Comparison of ENCODE assay signal across 8 cellular contexts in the genomic region with DNA sequence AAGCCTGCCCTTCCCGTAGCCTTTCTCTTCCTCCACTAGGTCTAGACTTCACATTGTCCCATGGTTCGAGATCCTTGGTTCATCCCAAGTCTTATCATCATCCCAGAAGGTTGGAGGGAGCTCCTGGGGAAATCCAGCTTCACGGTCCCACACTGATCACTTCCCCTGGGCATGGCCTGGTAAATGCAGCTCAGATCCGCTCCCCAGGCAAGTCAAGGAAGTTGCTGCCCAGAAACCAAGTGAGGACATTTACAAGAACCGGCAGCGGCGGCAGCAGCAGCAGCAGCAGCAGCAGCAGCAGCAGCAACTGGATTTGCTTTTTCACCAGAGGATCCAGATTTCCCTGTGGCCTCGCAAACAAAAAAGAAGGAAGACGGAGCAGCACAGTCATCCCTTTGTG.
DNase-seq lines count a peak whose midpoint lies in the region; ATAC-seq, FAIRE-seq and TF ChIP-seq lines count a peak whose summit lies in the region.
"Not testable (repeated sequence)": the region's sequence is repeated elsewhere in the genome, so short reads cannot be mapped to it uniquely, and the experiment has no call there.

No MANE protein-coding gene starts in this region.

- WGBS in H9 (ENCODE audit: extremely low coverage, insufficient read length, low lambda C conversion rate), result no CpG with 5 or more reads among the region's 9 CpGs

- ATAC-seq in esophagus mucosa (peak; percentile 6), mucosa of descending colon (peak; percentile 23), upper lobe of right lung (peak; percentile 1)

- not testable (repeated sequence) for H4K20me1 ChIP-seq in H9 (ENCODE audit: control insufficient read depth, insufficient read depth, insufficient read length)

- H3K14ac ChIP-seq in H9 (ENCODE audit: insufficient read depth, low read length), result not testable (repeated sequence)

- not testable (repeated sequence) for H3K79me1 ChIP-seq in H9 (ENCODE audit: insufficient read depth, low read depth, low read length, poor library complexity, severe bottlenecking)

- not testable (repeated sequence) for H2BK120ac ChIP-seq in H9 (ENCODE audit: low read depth, low read length, poor library complexity, severe bottlenecking)

- not testable (repeated sequence) for H4K5ac ChIP-seq in H9 (ENCODE audit: insufficient read length, low read depth, low read length)

- H3K4me1 Mint-ChIP-seq in H9; progenitor cell of endocrine pancreas (ENCODE audit: low read depth): not testable (repeated sequence)
- H3K4me1 Mint-ChIP-seq in dendritic cell treated with granulocyte-macrophage colony-stimulating factor and Interleukin-4, amounts not matched to agents 40 ng/mL and 50 ng/mL, for 4 days (ENCODE audit: low read depth), result peaks cover 30% of the 10 kb centered on the region

- not testable (repeated sequence) for TF ChIP-seq CTCF in H9 (conservative IDR thresholded peaks at IDR 0.05); kidney (IDR thresholded peaks at IDR 0.05; ENCODE audit: borderline replicate concordance, extremely low read depth, insufficient read depth); mucosa of descending colon (IDR thresholded peaks at IDR 0.05); progenitor cell of endocrine pancreas (IDR thresholded peaks at IDR 0.05; ENCODE audit: unreplicated experiment); upper lobe of right lung (IDR thresholded peaks at IDR 0.05)

- H3K79me2 ChIP-seq in H9 (ENCODE audit: insufficient read depth, low read length), result not testable (repeated sequence)

- not testable (repeated sequence) for H2AK5ac ChIP-seq in H9 (ENCODE audit: insufficient read length, low read length)

- H2BK20ac ChIP-seq in H9 (ENCODE audit: low read depth, low read length, poor library complexity, severe bottlenecking), result not testable (repeated sequence)

- H3K27ac Mint-ChIP-seq in H9, result not testable (repeated sequence)
- peak overlapping the region; percentile 76 for H3K27ac Mint-ChIP-seq in dendritic cell treated with granulocyte-macrophage colony-stimulating factor and Interleukin-4, amounts not matched to agents 40 ng/mL and 50 ng/mL, for 4 days
- peak overlapping the region; percentile 52 for H3K27ac Mint-ChIP-seq in progenitor cell of endocrine pancreas

- H4K8ac ChIP-seq in H9 (replicated peaks; ENCODE audit: insufficient read length, low read depth, low read length), result not testable (repeated sequence)

- H2BK15ac ChIP-seq in H9 (ENCODE audit: low read depth, low read length), result not testable (repeated sequence)

- H2BK5ac ChIP-seq in H9 (ENCODE audit: insufficient read length, low read length), result not testable (repeated sequence)

- H3K23ac ChIP-seq in H9 (ENCODE audit: insufficient read length, low read depth, low read length), result not testable (repeated sequence)

- H3T11ph ChIP-seq in H9 (ENCODE audit: low read length), result not testable (repeated sequence)

- H3K27me3 Mint-ChIP-seq in H9 (ENCODE audit: low read depth); dendritic cell treated with granulocyte-macrophage colony-stimulating factor and Interleukin-4, amounts not matched to agents 40 ng/mL and 50 ng/mL, for 4 days; progenitor cell of endocrine pancreas: not testable (repeated sequence)

- not testable (repeated sequence) for H4K91ac ChIP-seq in H9 (ENCODE audit: insufficient read length, low read depth, low read length)

- not testable (repeated sequence) for H3K9ac ChIP-seq in H9 (ENCODE audit: extremely low read depth, insufficient read length, low read length); kidney (ENCODE audit: low read length in 2 of 2)

- H3K4me2 ChIP-seq in H9 (ENCODE audit: insufficient read depth, insufficient read length, low read length), result not testable (repeated sequence)

- H3K36me3 ChIP-seq in kidney (ENCODE audit: control insufficient read depth in 1 of 2, insufficient read depth in 2 of 2, low read length in 2 of 2); mucosa of descending colon (ENCODE audit: low read depth); upper lobe of right lung: not testable (repeated sequence)

- not testable (repeated sequence) for H3K18ac ChIP-seq in H9 (ENCODE audit: insufficient read length, low read depth, low read length)

- H3K56ac ChIP-seq in H9 (ENCODE audit: insufficient read length, low read depth, low read length), result not testable (repeated sequence)

- H3K36me3 Mint-ChIP-seq in H9 (ENCODE audit: insufficient read depth in 1 of 3, low read depth in 3 of 3); dendritic cell treated with granulocyte-macrophage colony-stimulating factor and Interleukin-4, amounts not matched to agents 40 ng/mL and 50 ng/mL, for 4 days (ENCODE audit: low read depth); progenitor cell of endocrine pancreas (ENCODE audit: insufficient read depth): not testable (repeated sequence)

- not testable (repeated sequence) for H3K4ac ChIP-seq in H9 (ENCODE audit: low read depth, low read length)

- H3K27ac ChIP-seq in H9 (ENCODE audit: insufficient read length, low read depth, low read length); kidney (ENCODE audit: low read depth in 2 of 2, low read length in 2 of 2); upper lobe of right lung: not testable (repeated sequence)

- not testable (repeated sequence) for FAIRE-seq in kidney (lab: Jason Lieb, UNC)

- DNase-seq in H9 (peak; percentile 11), cardiac septum (ENCODE audit: low spot score) (peak; percentile 72), kidney (peak; percentile 4), upper lobe of right lung (peak; percentile 66)
- DNase-seq in mucosa of descending colon; progenitor cell of endocrine pancreas (ENCODE audit: low spot score, unreplicated experiment): not testable (repeated sequence)

- H3K23me2 ChIP-seq in H9 (ENCODE audit: insufficient read length, low read depth, low read length, poor library complexity, severe bottlenecking), result not testable (repeated sequence)

- H3K9me3 ChIP-seq in H9 (ENCODE audit: control insufficient read depth, low read depth, low read length); kidney (ENCODE audit: control insufficient read depth in 1 of 2, low read length in 2 of 2); mucosa of descending colon; upper lobe of right lung: not testable (repeated sequence)

- not testable (repeated sequence) for H2AFZ ChIP-seq in H9 (ENCODE audit: low read length)

- not testable (repeated sequence) for H3K4me1 ChIP-seq in H9 (ENCODE audit: insufficient read depth, low read length); kidney (ENCODE audit: control insufficient read depth in 1 of 2, insufficient read depth in 1 of 2, low read depth in 1 of 2, low read length in 2 of 2); mucosa of descending colon (ENCODE audit: low read depth); upper lobe of right lung

- not testable (repeated sequence) for H3K9me3 Mint-ChIP-seq in H9; dendritic cell treated with granulocyte-macrophage colony-stimulating factor and Interleukin-4, amounts not matched to agents 40 ng/mL and 50 ng/mL, for 4 days; progenitor cell of endocrine pancreas (ENCODE audit: low read depth)

- not testable (repeated sequence) for H3K4me3 Mint-ChIP-seq in H9; progenitor cell of endocrine pancreas (ENCODE audit: low read depth)
- peak overlapping the region; percentile 42 for H3K4me3 Mint-ChIP-seq in dendritic cell treated with granulocyte-macrophage colony-stimulating factor and Interleukin-4, amounts not matched to agents 40 ng/mL and 50 ng/mL, for 4 days

- not testable (repeated sequence) for H3K27me3 ChIP-seq in H9 (ENCODE audit: insufficient read depth, low read length); upper lobe of right lung

- H3K4me3 ChIP-seq in kidney (ENCODE audit: low read length in 2 of 2); mucosa of descending colon; upper lobe of right lung: not testable (repeated sequence)

- intact Hi-C loops in dendritic cell treated with granulocyte-macrophage colony-stimulating factor and Interleukin-4, amounts not matched to agents 40 ng/mL and 50 ng/mL, for 4 days (cut with micrococcal nuclease); cardiac septum (cut with DNase I); kidney (cut with DNase I); mucosa of descending colon (cut with DNase I, micrococcal nuclease); upper lobe of right lung (cut with DNase I): not testable (repeated sequence)

- not testable (repeated sequence) for H2BK12ac ChIP-seq in H9 (ENCODE audit: insufficient read length, low read depth, low read length)
